In genomic region chr14:94987409-94987808, GRCh38 we compare ENCODE assay signal across 34 cellular contexts.
"Had no signal": no experiment of that assay in that cellular context is flagged by ENCODE, and none has a peak within 500 bp of the region (broad histone marks: within the 10 kb centered on the region; RNA-seq: fewer than 3 reads in every experiment).

No MANE protein-coding gene starts in this region.

- H3K36me3 ChIP-seq: adrenal gland, ascending aorta, brain microvascular endothelial cell, breast epithelium, cardiac muscle cell had no signal

- DNase-seq: activated effector memory CD4-positive, alpha-beta T cell treated with anti-CD3 and anti-CD28 coated beads, Interleukin-2, amount 50 U/mL, for 16 hours; activated effector memory CD4-positive, alpha-beta T cell treated with Interleukin-2 at 50 U/mL for 16 hours; activated gamma-delta T cell; activated gamma-delta T cell treated with Interleukin-2 at 50 U/mL for 16 hours; activated naive CD4-positive, alpha-beta T cell; activated naive CD4-positive, alpha-beta T cell treated with anti-CD3 and anti-CD28 coated beads for 36 hours; activated naive CD4-positive, alpha-beta T cell treated with anti-CD3 and anti-CD28 coated beads, Interleukin-2, amount 10 ng/mL, durations not matched to agents 7 days and 5 days; activated naive CD4-positive, alpha-beta T cell treated with anti-CD3 and anti-CD28 coated beads, Interleukin-2, amount 50 U/mL, for 16 hours; activated naive CD4-positive, alpha-beta T cell treated with Interleukin-2 at 50 U/mL for 16 hours; activated naive CD8-positive, alpha-beta T cell treated with anti-CD3 and anti-CD28 coated beads for 36 hours; activated naive CD8-positive, alpha-beta T cell treated with anti-CD3 and anti-CD28 coated beads, Interleukin-2, amount 10 ng/mL, durations not matched to agents 7 days and 5 days; activated naive CD8-positive, alpha-beta T cell treated with anti-CD3 and anti-CD28 coated beads, Interleukin-2, amount 50 U/mL, for 24 hours; activated T-cell treated with anti-CD3 and anti-CD28 coated beads, Interleukin-2, amount 50 U/mL, for 1 hour; activated T-cell treated with anti-CD3 and anti-CD28 coated beads, Interleukin-2, amount 50 U/mL, for 24 hours; activated T-cell treated with anti-CD3 and anti-CD28 coated beads, Interleukin-2, amount 50 U/mL, for 4 hours; activated T-cell treated with anti-CD3 and anti-CD28 coated beads, Interleukin-2, amount 50 U/mL, for 48 hours; activated T-cell treated with anti-CD3 and anti-CD28 coated beads, Interleukin-2, amount 50 U/mL, for 72 hours; adrenal gland; amniotic stem cell; amygdala; anterior cingulate cortex; aorta; body of pancreas; brain microvascular endothelial cell; caudate nucleus; central memory CD4-positive, alpha-beta T cell; cerebellar nuclear complex had no signal

- H3K27me3 ChIP-seq: adrenal gland, ascending aorta, body of pancreas, brain microvascular endothelial cell, breast epithelium, cardiac muscle cell had no signal

- H3K4me3 ChIP-seq: adrenal gland, ascending aorta, body of pancreas, breast epithelium, cardiac muscle cell had no signal

- H3K27ac ChIP-seq: adrenal gland, ascending aorta, body of pancreas, brain microvascular endothelial cell, breast epithelium, cardiac muscle cell had no signal

- ATAC-seq: activated naive CD4-positive, alpha-beta T cell treated with anti-CD3 and anti-CD28 coated beads, Interleukin-2, amount 50 U/mL, for 72 hours; activated naive CD8-positive, alpha-beta T cell treated with anti-CD3 and anti-CD28 coated beads, Interleukin-2, amount 50 U/mL, for 24 hours; activated T-cell treated with anti-CD3 and anti-CD28 coated beads, Interleukin-2, amount 50 U/mL, for 4 hours; activated T-cell treated with anti-CD3 and anti-CD28 coated beads, Interleukin-2, amount 50 U/mL, for 72 hours; activated T-helper 17 cell treated with anti-CD3 and anti-CD28 coated beads, Interleukin-2, amount 50 U/mL, for 72 hours; body of pancreas had no signal

- H3K4me1 ChIP-seq: adrenal gland, ascending aorta, body of pancreas, breast epithelium had no signal

- FAIRE-seq: astrocyte, bronchial epithelial cell had no signal
